8 cellular contexts compared by ENCODE assay signal in genomic region chr1:25641931-25642611, GRCh38. TPM values are rescaled to one million over a fixed set of nuclear protein-coding genes. Genes with fewer than 3 reads are reported as not detected.
A peak's percentile ranks its signal among the peaks of the same experiment; 100 is the strongest.
DNase-seq lines count a peak whose midpoint lies in the region; ATAC-seq and TF ChIP-seq lines count a peak whose summit lies in the region.

No MANE protein-coding gene starts in this region.

- no peak overlapping the region for H3K4me3 ChIP-seq in cardiac fibroblast (replicated peaks in 1 of 2; ENCODE audit: low read depth in 2 of 2, low read length in 2 of 2)

- DNase-seq in AG20443 (ENCODE audit: low spot score) (peak; percentile 63), cardiac fibroblast (ENCODE audit: low read depth in 2 of 2) (peak; percentile 31 to 71), myocyte (ENCODE audit: low read depth) (peak; percentile 17), H4 (ENCODE audit: low spot score) (no peak)

- TF ChIP-seq CTCF in cardiac fibroblast (IDR thresholded peaks at IDR 0.05; ENCODE audit: low read depth, low read length) = no peak

- ATAC-seq in HG03159 (IDR thresholded peaks at IDR 0.05; ENCODE audit: unreplicated experiment) = peak; percentile 18
- ATAC-seq in GM21723 (IDR thresholded peaks at IDR 0.05; ENCODE audit: unreplicated experiment) = no peak
- ATAC-seq in GM19452 (IDR thresholded peaks at IDR 0.05; ENCODE audit: unreplicated experiment) = no peak
- no peak for ATAC-seq in HG02571 (IDR thresholded peaks at IDR 0.05; ENCODE audit: unreplicated experiment)

RNA-seq across cellular contexts. Expression of gene MAN1C1, which starts 25.5 kb away (rescaled TPM):
- total RNA-seq in myocyte = 6.6 and 8.8 TPM in 2 replicates
- polyA plus RNA-seq in myocyte (2012) = 0.90 TPM
- 0.95 TPM in 1 of 2 replicates, not detected in the other for total RNA-seq in H4 (2014; rRNA removed; shearing (Covaris generic))
